Comparison of ENCODE assay signal across 12 cellular contexts in genomic region chr1:166874464-166874863, GRCh38. TPM values are rescaled to one million over a fixed set of nuclear protein-coding genes. Genes with fewer than 3 reads are reported as not detected.
DNase-seq lines count a peak whose midpoint lies in the region; FAIRE-seq and TF ChIP-seq lines count a peak whose summit lies in the region.
"Had no signal": no experiment of that assay in that cellular context is flagged by ENCODE, and none has a peak within 500 bp of the region (broad histone marks: within the 10 kb centered on the region; RNA-seq: fewer than 3 reads in every experiment).

No MANE protein-coding gene starts in this region.

- H3K4me3 ChIP-seq in A673 (ENCODE audit: low read depth, low read length, poor library complexity, severe bottlenecking) (no peak overlapping the region), keratinocyte (ENCODE audit: control insufficient read depth in 2 of 3, extremely low read depth in 1 of 3, insufficient read depth in 2 of 3, low read depth in 1 of 3, low read length in 3 of 3) (no peak overlapping the region), tibial nerve (no peak overlapping the region)

- TF ChIP-seq CTCF in A673 (conservative IDR thresholded peaks at IDR 0.05; ENCODE audit: low read depth, low read length) (no peak), keratinocyte (optimal IDR thresholded peaks at IDR 0.05 in 1 of 3, IDR thresholded peaks at IDR 0.05 in 1 of 3, conservative IDR thresholded peaks at IDR 0.05 in 1 of 3; ENCODE audit: extremely low read depth in 1 of 3, insufficient read depth in 2 of 3, low read length in 3 of 3) (no peak), tibial nerve (IDR thresholded peaks at IDR 0.05) (no peak)

- H3K9me3 ChIP-seq in A673 (ENCODE audit: low read depth, low read length, poor library complexity, severe bottlenecking) = no peaks in the 10 kb centered on the region
- no peaks in the 10 kb centered on the region for H3K9me3 ChIP-seq in keratinocyte (ENCODE audit: control insufficient read depth, low read depth, low read length)
- no peaks in the 10 kb centered on the region for H3K9me3 ChIP-seq in tibial nerve

- peaks cover 34% of the 10 kb centered on the region for H3K79me2 ChIP-seq in keratinocyte (ENCODE audit: control insufficient read depth, insufficient read depth, low read length)

- H3K4me1 ChIP-seq in A673 (ENCODE audit: insufficient read depth, low read length, poor library complexity, severe bottlenecking) (peaks cover 10% of the 10 kb centered on the region), keratinocyte (ENCODE audit: control insufficient read depth, extremely low read depth, insufficient read depth, low read length) (peaks cover 6% of the 10 kb centered on the region), tibial nerve (peaks cover 0 to 68% (median 16%) of the 10 kb centered on the region in 4 donors)

- H3K27me3 ChIP-seq in A673 (replicated peaks; ENCODE audit: insufficient read depth, low read depth, low read length, poor library complexity) (no peaks in the 10 kb centered on the region), keratinocyte (ENCODE audit: control insufficient read depth, extremely low read depth, insufficient read depth, low read length) (no peaks in the 10 kb centered on the region), tibial nerve (no peaks in the 10 kb centered on the region)
- H3K27me3 ChIP-seq: spleen had no signal

- H3K36me3 ChIP-seq in A673 (ENCODE audit: insufficient read depth, low read length, poor library complexity, severe bottlenecking) (no peaks in the 10 kb centered on the region), keratinocyte (ENCODE audit: control insufficient read depth in 2 of 2, extremely low read depth in 1 of 2, insufficient read depth in 2 of 2, low read length in 2 of 2) (no peaks in the 10 kb centered on the region), tibial nerve (no peaks in the 10 kb centered on the region)

- H4K20me1 ChIP-seq in keratinocyte (ENCODE audit: control insufficient read depth, extremely low read depth, insufficient read depth, low read length) = no peaks in the 10 kb centered on the region

- TF ChIP-seq POLR2A in tibial nerve (IDR thresholded peaks at IDR 0.05) = no peak

- peak overlapping the region; percentile 86 for H3K4me2 ChIP-seq in keratinocyte (ENCODE audit: control insufficient read depth, extremely low read depth, insufficient read depth, low read depth, low read length)

- dilution Hi-C loops in keratinocyte (cut with MboI; ENCODE audit: extremely low pct_ligation_motif_present, low sequenced_read_pairs) = loop anchor here (25.0 kb wide), 1 partner anchor 188 kb away; no protein-coding TSS in a partner anchor

- TSS peak; percentile 39 for BruUV-seq in A673 (replicated peaks; lab: Mats Ljungman, UMichigan)

- H3K9me1 ChIP-seq in keratinocyte (ENCODE audit: control insufficient read depth, extremely low read depth, insufficient read depth, low read length) = no peaks in the 10 kb centered on the region

- DNase-seq in A673 (ENCODE audit: low spot score) (peak; percentile 18), ELF-1 (ENCODE audit: low read depth, low spot score) (peak; percentile 19), SK-MEL-5 (ENCODE audit: low read depth, low spot score) (peak; percentile 26), keratinocyte (ENCODE audit: low read depth, low spot score) (no peak), kidney tubule cell (ENCODE audit: low spot score) (no peak), HTR-8/SVneo (ENCODE audit: insufficient read length, low spot score) (no peak), tibial nerve (ENCODE audit: low spot score in 2 of 2) (no peak), NCI-H1417 (lab: John Stamatoyannopoulos, UW) (no peak)
- DNase-seq: NCI-H1092 treated with DMSO at 0.1 percent for 48 hours, NCI-H526 treated with DMSO at 0.1 percent for 48 hours, spleen, SW 1271 had no signal

- FAIRE-seq in keratinocyte (lab: Jason Lieb, UNC) = no peak
- FAIRE-seq in HTR-8/SVneo (lab: Jason Lieb, UNC) = no peak

- no peak overlapping the region for H3K9ac ChIP-seq in keratinocyte (ENCODE audit: control insufficient read depth, extremely low read depth, insufficient read depth, low read length)

- TF ChIP-seq EP300 in tibial nerve (IDR thresholded peaks at IDR 0.05) = no peak

- CTCF ChIA-PET in A673 (lab: Charles Lee) = no interaction called here

- in situ Hi-C loops in SK-MEL-5 (cut with HindIII; ENCODE audit: low pct_unique_long_range_greater_than_20kb, low sequenced_read_pairs) = no loop called here

- POLR2A ChIA-PET in A673 (lab: Charles Lee; ENCODE audit: low non-redundant PET) = no interaction called here

- H2AFZ ChIP-seq in keratinocyte (ENCODE audit: control insufficient read depth, low read length) = no peak overlapping the region

- WGBS in tibial nerve, 2 donors = 90 to 92% methylated on average over 8 of the region's 8 CpGs

- H3K27ac ChIP-seq in A673 (ENCODE audit: low read depth, low read length, poor library complexity, severe bottlenecking) = no peak overlapping the region
- H3K27ac ChIP-seq in keratinocyte (ENCODE audit: control insufficient read depth, insufficient read depth, low read length) = no peak overlapping the region
- H3K27ac ChIP-seq in tibial nerve = peak overlapping the region in 1 of 4 donors; percentile 98

- intact Hi-C loops in A673 (cut with micrococcal nuclease; ENCODE audit: unreplicated experiment) = no loop called here

RNA-seq across cellular contexts. Expression of gene TADA1, which starts 1.6 kb away (rescaled TPM):
- total RNA-seq in A673 (2021) = 15.2 and 17.8 TPM in 2 replicates
- total RNA-seq in SK-MEL-5 (2014; rRNA removed; shearing (Covaris generic)) = 20.7 and 21.6 TPM in 2 replicates
- 12.5 and 16.4 TPM in 2 replicates for polyA plus RNA-seq in SK-MEL-5 (2015; cell fraction: cytosol; rRNA removed)
- 20.7 and 27.3 TPM in 2 replicates for polyA plus RNA-seq in SK-MEL-5 (2015; cell fraction: nucleus; rRNA removed)
- 10.5 to 15.0 TPM (median 11.9 TPM) in 3 replicates for polyA plus RNA-seq in keratinocyte
- 2.0 TPM for polyA plus RNA-seq in keratinocyte (2011; ENCODE audit: low read depth)
- polyA plus RNA-seq in keratinocyte (2011; cell fraction: cytosol; rRNA removed) = 8.3 and 15.8 TPM in 2 replicates
- 17.7 and 20.6 TPM in 2 replicates for polyA plus RNA-seq in keratinocyte (2011; cell fraction: nucleus; rRNA removed)
- 6.5 and 7.6 TPM in 2 replicates for polyA plus RNA-seq in keratinocyte (2012; ENCODE audit: low replicate concordance)
- 4.7 to 13.7 TPM (median 8.3 TPM) in 3 replicates for polyA minus RNA-seq in keratinocyte
- 3.5 TPM for polyA minus RNA-seq in keratinocyte (2011; cell fraction: cytosol; rRNA and poly(A)+ RNA removed)
- 3.6 and 6.4 TPM in 2 replicates for polyA minus RNA-seq in keratinocyte (2011; cell fraction: nucleus; rRNA and poly(A)+ RNA removed)
- total RNA-seq in tibial nerve = 10 to 100 TPM; 10.4 to 16.6 (median 13.1) TPM

RNA-seq across cellular contexts. Expression of gene POGK, which starts 35.2 kb away (rescaled TPM):
- total RNA-seq in A673 (2021) (37.3 and 44.1 TPM in 2 replicates), tibial nerve (10 to 100 TPM; 27.8 to 37.7 (median 32.8) TPM)
- total RNA-seq in SK-MEL-5 (2014; rRNA removed; shearing (Covaris generic)) = 50.5 and 53.2 TPM in 2 replicates
- 29.3 and 41.7 TPM in 2 replicates for polyA plus RNA-seq in SK-MEL-5 (2015; cell fraction: cytosol; rRNA removed)
- 43.1 and 49.1 TPM in 2 replicates for polyA plus RNA-seq in SK-MEL-5 (2015; cell fraction: nucleus; rRNA removed)
- 11.6 to 21.6 TPM (median 14.7 TPM) in 3 replicates for polyA plus RNA-seq in keratinocyte
- polyA plus RNA-seq in keratinocyte (2011; ENCODE audit: low read depth) = 7.5 TPM
- 14.3 and 20.3 TPM in 2 replicates for polyA plus RNA-seq in keratinocyte (2011; cell fraction: cytosol; rRNA removed)
- 24.0 and 26.8 TPM in 2 replicates for polyA plus RNA-seq in keratinocyte (2011; cell fraction: nucleus; rRNA removed)
- polyA plus RNA-seq in keratinocyte (2012; ENCODE audit: low replicate concordance) = 11.7 and 20.5 TPM in 2 replicates
- 16.5 to 27.4 TPM (median 18.5 TPM) in 3 replicates for polyA minus RNA-seq in keratinocyte
- 17.3 TPM for polyA minus RNA-seq in keratinocyte (2011; cell fraction: cytosol; rRNA and poly(A)+ RNA removed)
- polyA minus RNA-seq in keratinocyte (2011; cell fraction: nucleus; rRNA and poly(A)+ RNA removed) = 13.3 and 22.0 TPM in 2 replicates

Comparison
In these comparisons a context has a peak if more than half of its experiments do, and no peak if none do; other contexts are left out.
1. DNase-seq: peak in A673 (single experiment), ELF-1 (single experiment) and SK-MEL-5 (single experiment); none in keratinocyte (single experiment), kidney tubule cell (single experiment), HTR-8/SVneo (single experiment), tibial nerve (0 of 2) and NCI-H1417 (0 of 3).